8 cellular contexts compared by ENCODE assay signal in genomic region chr6:17281100-17281496, GRCh38. TPM values are rescaled to one million over a fixed set of nuclear protein-coding genes. Genes with fewer than 3 reads are reported as not detected.
DNase-seq lines count a peak whose midpoint lies in the region; ATAC-seq and TF ChIP-seq lines count a peak whose summit lies in the region.
"Had no signal": no experiment of that assay in that cellular context is flagged by ENCODE, and none has a peak within 500 bp of the region (broad histone marks: within the 10 kb centered on the region; RNA-seq: fewer than 3 reads in every experiment).

Gene RBM24, plus strand, starts transcription at chr6:17281361. Its CDS starts 221 bp downstream, at chr6:17281582.

- no peaks in the 10 kb centered on the region for H3K79me2 ChIP-seq in GM23338 (replicated peaks; ENCODE audit: insufficient read depth)

- no peak within 1 kb of the TSS for H3K27ac ChIP-seq in GM23338 (ENCODE audit: low read depth)

- H2AFZ ChIP-seq in GM23338, result peak within 1 kb of the TSS; percentile 99

- H3K27me3 Mint-ChIP-seq in GM23338 (ENCODE audit: insufficient read depth, low read depth, poor library complexity), result peaks cover 51% of the 10 kb centered on the region

- peaks cover 12% of the 10 kb centered on the region for H4K20me1 ChIP-seq in GM23338 (replicated peaks; ENCODE audit: insufficient read depth)

- H3K4me3 Mint-ChIP-seq in GM23338, result peak within 1 kb of the TSS; percentile 82

- no peak within 1 kb of the TSS for H3K27ac Mint-ChIP-seq in GM23338

- no peaks in the 10 kb centered on the region for H3K9me3 Mint-ChIP-seq in GM23338

- no peaks in the 10 kb centered on the region for H3K9me2 ChIP-seq in GM23338 (ENCODE audit: insufficient read depth)

- DNase-seq in GM23338 (ENCODE audit: low spot score) (peak; percentile 80), NOMO-1 (lab: John Stamatoyannopoulos, UW; ENCODE audit: unreplicated experiment in 2 of 2) (peak; percentile 44 to 52), astrocyte of the spinal cord (ENCODE audit: low read depth, low spot score) (peak; percentile 83), hepatic stellate cell (ENCODE audit: low spot score) (peak; percentile 65), pulmonary artery endothelial cell (ENCODE audit: low read depth, low spot score) (peak; percentile 20), NCI-H2107 (lab: John Stamatoyannopoulos, UW) (no peak), pons (ENCODE audit: low spot score) (no peak)

- peaks cover 18% of the 10 kb centered on the region for H3K4me1 Mint-ChIP-seq in GM23338

- H3K27me3 ChIP-seq in GM23338 (ENCODE audit: insufficient read depth), result peaks cover 92% of the 10 kb centered on the region

- TF ChIP-seq CTCF in GM23338 (conservative IDR thresholded peaks at IDR 0.05; ENCODE audit: low read depth in 2 of 2) (peak; percentile 14 to 35; a peak in 2 of 4 replicates), astrocyte of the spinal cord (IDR thresholded peaks at IDR 0.05; ENCODE audit: low read depth, low read length) (peak; percentile 53)

- H3K36me3 Mint-ChIP-seq in GM23338 (ENCODE audit: low read depth), result no peaks in the 10 kb centered on the region

- H3K4me3 ChIP-seq in GM23338 (peak within 1 kb of the TSS; percentile 80), astrocyte of the spinal cord (ENCODE audit: low read depth, low read length) (peak within 1 kb of the TSS; percentile 83)

- H3K36me3 ChIP-seq in GM23338 (ENCODE audit: insufficient read depth), result no peaks in the 10 kb centered on the region

- peaks cover 12% of the 10 kb centered on the region for H3K4me1 ChIP-seq in GM23338 (ENCODE audit: insufficient read depth)

- peak within 1 kb of the TSS; percentile 99 for H3K4me2 ChIP-seq in GM23338

- ATAC-seq in GM23338, result peak; percentile 38

- in situ Hi-C loops in astrocyte of the spinal cord (cut with HindIII; ENCODE audit: low sequenced_read_pairs), result no loop called here

- no peaks in the 10 kb centered on the region for H3F3A ChIP-seq in GM23338 (replicated peaks; ENCODE audit: low read depth)

TF ChIP-seq in GM23338, 12 proteins besides CTCF, POLR2A, EP300 and RAD21:
- TF ChIP-seq EZH2 (IDR thresholded peaks at IDR 0.05; ENCODE audit: low read depth, unreplicated experiment), result peak; percentile 46
- no peak for TF ChIP-seq JUNB (IDR thresholded peaks at IDR 0.05; ENCODE audit: unreplicated experiment)
- TF ChIP-seq ZNF462 (CRISPR knock-in tag; IDR thresholded peaks at IDR 0.05), result no peak
TF ChIP-seq in GM23338: peak in this region for 1.

RNA-seq across cellular contexts. Expression of gene RBM24, which starts in this region (rescaled TPM):
- total RNA-seq in GM23338 (2014; rRNA removed; shearing (Covaris generic)), result 0.58 and 1.3 TPM in 2 replicates
- 0.27 and 0.96 TPM in 2 replicates for polyA plus RNA-seq in GM23338 (2016; fragmentation: Nextera tagmentation; extraction: Ambion mirVana)
- total RNA-seq in pulmonary artery endothelial cell, result 0.74 and 2.5 TPM in 2 replicates
- total RNA-seq: activated CD8-positive, alpha-beta memory T cell treated with anti-CD3 and anti-CD28 coated beads for 36 hours had no signal

Comparison
In these comparisons a context has a peak if more than half of its experiments do, and no peak if none do; other contexts are left out.
1. DNase-seq: peak in GM23338 (single experiment), NOMO-1 (2 of 2), astrocyte of the spinal cord (single experiment), hepatic stellate cell (single experiment) and pulmonary artery endothelial cell (single experiment); none in NCI-H2107 (single experiment) and pons (single experiment).